In genomic region chr10:17737021-17737965, GRCh38 we compare ENCODE assay signal across 1 cellular context.
TF ChIP-seq lines count a peak whose summit lies in the region.

No MANE protein-coding gene starts in this region.

TF ChIP-seq in HepG2, 621 proteins besides CTCF, POLR2A, EP300 and RAD21 (continued from another document):
- TF ChIP-seq FOXA1 (IDR thresholded peaks at IDR 0.05) (no peak), FOXA1 (CRISPR knock-in tag; IDR thresholded peaks at IDR 0.05) (peak; percentile 60; the same call in 1 of the 2 replicates), STAG1 (CRISPR knock-in tag; IDR thresholded peaks at IDR 0.05) (peak; percentile 20; the same call in 1 of the 2 replicates), ARID3A (IDR thresholded peaks at IDR 0.05; ENCODE audit: low read depth, low read length) (peak; percentile 78), SMC3 (IDR thresholded peaks at IDR 0.05; ENCODE audit: low read length) (peak; percentile 25; the same call in 1 of the 2 replicates), RAD51 (IDR thresholded peaks at IDR 0.05; ENCODE audit: borderline replicate concordance) (no peak), ZNF562 (CRISPR knock-in tag; IDR thresholded peaks at IDR 0.05; ENCODE audit: borderline replicate concordance) (no peak), DR1 (CRISPR knock-in tag; IDR thresholded peaks at IDR 0.05) (no peak)
- TF ChIP-seq, protein P1, sequence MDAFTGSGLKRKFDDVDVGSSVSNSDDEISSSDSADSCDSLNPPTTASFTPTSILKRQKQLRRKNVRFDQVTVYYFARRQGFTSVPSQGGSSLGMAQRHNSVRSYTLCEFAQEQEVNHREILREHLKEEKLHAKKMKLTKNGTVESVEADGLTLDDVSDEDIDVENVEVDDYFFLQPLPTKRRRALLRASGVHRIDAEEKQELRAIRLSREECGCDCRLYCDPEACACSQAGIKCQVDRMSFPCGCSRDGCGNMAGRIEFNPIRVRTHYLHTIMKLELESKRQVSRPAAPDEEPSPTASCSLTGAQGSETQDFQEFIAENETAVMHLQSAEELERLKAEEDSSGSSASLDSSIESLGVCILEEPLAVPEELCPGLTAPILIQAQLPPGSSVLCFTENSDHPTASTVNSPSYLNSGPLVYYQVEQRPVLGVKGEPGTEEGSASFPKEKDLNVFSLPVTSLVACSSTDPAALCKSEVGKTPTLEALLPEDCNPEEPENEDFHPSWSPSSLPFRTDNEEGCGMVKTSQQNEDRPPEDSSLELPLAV (CRISPR knock-in tag; conservative IDR thresholded peaks at IDR 0.05; ENCODE audit: low read depth): no peak
- TF ChIP-seq, protein P2, sequence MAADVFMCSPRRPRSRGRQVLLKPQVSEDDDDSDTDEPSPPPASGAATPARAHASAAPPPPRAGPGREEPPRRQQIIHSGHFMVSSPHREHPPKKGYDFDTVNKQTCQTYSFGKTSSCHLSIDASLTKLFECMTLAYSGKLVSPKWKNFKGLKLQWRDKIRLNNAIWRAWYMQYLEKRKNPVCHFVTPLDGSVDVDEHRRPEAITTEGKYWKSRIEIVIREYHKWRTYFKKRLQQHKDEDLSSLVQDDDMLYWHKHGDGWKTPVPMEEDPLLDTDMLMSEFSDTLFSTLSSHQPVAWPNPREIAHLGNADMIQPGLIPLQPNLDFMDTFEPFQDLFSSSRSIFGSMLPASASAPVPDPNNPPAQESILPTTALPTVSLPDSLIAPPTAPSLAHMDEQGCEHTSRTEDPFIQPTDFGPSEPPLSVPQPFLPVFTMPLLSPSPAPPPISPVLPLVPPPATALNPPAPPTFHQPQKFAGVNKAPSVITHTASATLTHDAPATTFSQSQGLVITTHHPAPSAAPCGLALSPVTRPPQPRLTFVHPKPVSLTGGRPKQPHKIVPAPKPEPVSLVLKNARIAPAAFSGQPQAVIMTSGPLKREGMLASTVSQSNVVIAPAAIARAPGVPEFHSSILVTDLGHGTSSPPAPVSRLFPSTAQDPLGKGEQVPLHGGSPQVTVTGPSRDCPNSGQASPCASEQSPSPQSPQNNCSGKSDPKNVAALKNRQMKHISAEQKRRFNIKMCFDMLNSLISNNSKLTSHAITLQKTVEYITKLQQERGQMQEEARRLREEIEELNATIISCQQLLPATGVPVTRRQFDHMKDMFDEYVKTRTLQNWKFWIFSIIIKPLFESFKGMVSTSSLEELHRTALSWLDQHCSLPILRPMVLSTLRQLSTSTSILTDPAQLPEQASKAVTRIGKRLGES (CRISPR knock-in tag; IDR thresholded peaks at IDR 0.05; ENCODE audit: borderline replicate concordance): no peak
